ENCODE assay signal across 8 cellular contexts in genomic region chr14:68377459-68377858, GRCh38.
A peak's percentile ranks its signal among the peaks of the same experiment; 100 is the strongest.
DNase-seq lines count a peak whose midpoint lies in the region; ATAC-seq and TF ChIP-seq lines count a peak whose summit lies in the region.

No MANE protein-coding gene starts in this region.

- no peaks in the 10 kb centered on the region for H3K27me3 ChIP-seq in gastroesophageal sphincter

- CTCF ChIA-PET in T-cell (lab: Charles Lee): interaction anchor here in 1 of 2 donors (0.6 to 1.0 kb wide), 3 partner anchors 10 to 412 kb away, joined by 3 read pairs; no protein-coding TSS in a partner anchor

- H3K36me3 Mint-ChIP-seq in T-cell (no peaks in the 10 kb centered on the region), progenitor cell of endocrine pancreas (ENCODE audit: insufficient read depth) (no peaks in the 10 kb centered on the region)

- H3K4me3 Mint-ChIP-seq in T-cell (peak overlapping the region in 1 of 3 donors; percentile 45), progenitor cell of endocrine pancreas (ENCODE audit: low read depth) (no peak overlapping the region)

- POLR2A ChIA-PET in T-cell (lab: Charles Lee): interaction anchor here (0.6 to 1.0 kb wide), 4 partner anchors 25 to 836 kb away, joined by 3 to 12 read pairs (median 4); no protein-coding TSS in a partner anchor

- DNase-seq in Daoy (ENCODE audit: low read depth): peak; percentile 62
- DNase-seq in T-cell: peak in 2 of 34 experiments; percentile 8 to 41
- no peak for DNase-seq in progenitor cell of endocrine pancreas (ENCODE audit: low spot score, unreplicated experiment)
- DNase-seq in NCI-H1694 (lab: John Stamatoyannopoulos, UW): no peak
- no peak for DNase-seq in NCI-H1092 (lab: John Stamatoyannopoulos, UW)

- 49 to 55% methylated on average over 8 of the region's 8 CpGs for WGBS in gastroesophageal sphincter (ENCODE audit: low coverage in 1 of 2), 2 donors

- H3K27me3 Mint-ChIP-seq in T-cell (no peaks in the 10 kb centered on the region), progenitor cell of endocrine pancreas (no peaks in the 10 kb centered on the region)

- TF ChIP-seq CTCF in gastroesophageal sphincter (IDR thresholded peaks at IDR 0.05) (no peak), progenitor cell of endocrine pancreas (IDR thresholded peaks at IDR 0.05; ENCODE audit: unreplicated experiment) (no peak)

- peak overlapping the region; percentile 85 to 90 for H3K27ac Mint-ChIP-seq in T-cell
- peak overlapping the region; percentile 13 for H3K27ac Mint-ChIP-seq in progenitor cell of endocrine pancreas

- H3K27ac ChIP-seq in gastroesophageal sphincter: peak overlapping the region; percentile 46 to 75 (median 64)

- H3K4me1 Mint-ChIP-seq in T-cell (peaks cover 66 to 68% (median 68%) of the 10 kb centered on the region in 3 donors), progenitor cell of endocrine pancreas (ENCODE audit: low read depth) (peaks cover 18% of the 10 kb centered on the region)

- no peaks in the 10 kb centered on the region for H3K9me3 Mint-ChIP-seq in T-cell
- H3K9me3 Mint-ChIP-seq in progenitor cell of endocrine pancreas (ENCODE audit: low read depth): peaks cover 3% of the 10 kb centered on the region

- ATAC-seq in T-cell (replicated peaks in 1 of 4): peak in 2 of 4 experiments; percentile 29 to 37
- peak; percentile 84 for ATAC-seq in gastroesophageal sphincter
- no peak for ATAC-seq in HG02938 (IDR thresholded peaks at IDR 0.05; ENCODE audit: unreplicated experiment)
- no peak for ATAC-seq in HG02642 (IDR thresholded peaks at IDR 0.05; ENCODE audit: poor library complexity, unreplicated experiment)

- H3K9me3 ChIP-seq in gastroesophageal sphincter: no peaks in the 10 kb centered on the region

- H3K4me1 ChIP-seq in gastroesophageal sphincter: peaks cover 6 to 41% (median 7%) of the 10 kb centered on the region in 3 donors

- no peak for TF ChIP-seq POLR2A in gastroesophageal sphincter (IDR thresholded peaks at IDR 0.05)

- H3K4me3 ChIP-seq in gastroesophageal sphincter: no peak overlapping the region

- no peaks in the 10 kb centered on the region for H3K36me3 ChIP-seq in gastroesophageal sphincter

- no peak for TF ChIP-seq EP300 in gastroesophageal sphincter (IDR thresholded peaks at IDR 0.05)
